ENCODE assay signal across 23 cellular contexts in genomic region chr1:56125316-56125715, GRCh38.
DNase-seq lines count a peak whose midpoint lies in the region; ATAC-seq, FAIRE-seq and TF ChIP-seq lines count a peak whose summit lies in the region.
"Had no signal": no experiment of that assay in that cellular context is flagged by ENCODE, and none has a peak within 500 bp of the region (broad histone marks: within the 10 kb centered on the region; RNA-seq: fewer than 3 reads in every experiment).

No MANE protein-coding gene starts in this region.

- intact Hi-C loops in GM12878 (cut with micrococcal nuclease; ENCODE audit: unreplicated experiment), result no loop called here

- H3K27me3 ChIP-seq in DND-41 (ENCODE audit: insufficient read depth, low read length, poor library complexity) (no peaks in the 10 kb centered on the region), GM12878 (replicated peaks in 1 of 2; ENCODE audit: control insufficient read depth in 2 of 2, insufficient read depth in 2 of 2, low read length in 1 of 2) (no peaks in the 10 kb centered on the region)
- H3K27me3 ChIP-seq: BE2C had no signal

- H3K9me3 ChIP-seq in DND-41 (ENCODE audit: insufficient read depth, low read length, severe bottlenecking) (no peaks in the 10 kb centered on the region), GM12878 (replicated peaks; ENCODE audit: control insufficient read depth, insufficient read depth, low read length) (peaks cover 5% of the 10 kb centered on the region; the same call in 2 of the 3 replicates)
- H3K9me3 ChIP-seq: A549, BE2C had no signal

- H2AFZ ChIP-seq in DND-41 (ENCODE audit: low read depth, low read length), result peak overlapping the region; percentile 41; the same call in 1 of the 2 replicates
- no peak overlapping the region for H2AFZ ChIP-seq in GM12878 (ENCODE audit: control insufficient read depth, low read depth, low read length)

- no peak overlapping the region for H3K27ac ChIP-seq in DND-41 (ENCODE audit: low read length)
- H3K27ac ChIP-seq in GM12878 (ENCODE audit: control insufficient read depth, insufficient read depth), result no peak overlapping the region
- H3K27ac ChIP-seq: A549, HL-60, SK-N-MC had no signal

- no TSS peak for BruUV-seq in GM12878 (replicated peaks; lab: Mats Ljungman, UMichigan)

- H3K9ac ChIP-seq in DND-41 (ENCODE audit: low read depth, low read length) (no peak overlapping the region), GM12878 (ENCODE audit: control insufficient read depth, insufficient read depth, low read length) (no peak overlapping the region)

- in situ Hi-C loops in GM12878 (cut with MboI), result no loop called here

- TF ChIP-seq RAD21 in GM12878 (IDR thresholded peaks at IDR 0.05; ENCODE audit: insufficient read depth, low read depth, low read length), result no peak

- H3K4me1 ChIP-seq in DND-41 (ENCODE audit: insufficient read depth, low read length) (no peaks in the 10 kb centered on the region), GM12878 (ENCODE audit: control insufficient read depth, insufficient read depth, low read length) (no peaks in the 10 kb centered on the region)
- H3K4me1 ChIP-seq: A549, BE2C had no signal

- H3K4me3 ChIP-seq in DND-41 (ENCODE audit: low read depth in 1 of 2, low read length in 2 of 2) (no peak overlapping the region), GM12878 (no peak overlapping the region)
- H3K4me3 ChIP-seq: A549, SK-N-MC had no signal

- CTCF ChIA-PET in GM12878 (lab: Yijun Ruan, JAX), result no interaction called here

- WGBS in GM12878 (ENCODE audit: insufficient coverage, insufficient replicate concordance, low lambda C conversion rate, missing lambda C conversion rate), result 40% methylated on average over 3 of the region's 3 CpGs

- H3K79me2 ChIP-seq in DND-41 (ENCODE audit: insufficient read depth, low read length) (no peaks in the 10 kb centered on the region), GM12878 (ENCODE audit: control insufficient read depth, insufficient read depth, low read length) (no peaks in the 10 kb centered on the region)

- no peak for TF ChIP-seq CTCF in DND-41 (IDR thresholded peaks at IDR 0.05; ENCODE audit: borderline replicate concordance, extremely low read depth, low read length, poor library complexity, severe bottlenecking)
- TF ChIP-seq CTCF in GM12878 (IDR thresholded peaks at IDR 0.05 in 2 of 3, conservative IDR thresholded peaks at IDR 0.05 in 1 of 3; ENCODE audit: control insufficient read depth in 2 of 3, extremely low read depth in 1 of 3, insufficient read depth in 1 of 3, low read depth in 3 of 3, low read length in 3 of 3), result no peak

- TF ChIP-seq EP300 in GM12878 (IDR thresholded peaks at IDR 0.05; ENCODE audit: borderline replicate concordance in 1 of 2, control insufficient read depth in 1 of 2, low read depth in 2 of 2, low read length in 2 of 2), result no peak

- no peak overlapping the region for H3K4me2 ChIP-seq in DND-41 (ENCODE audit: insufficient read depth, low read length)
- peak overlapping the region; percentile 2; the same call in 1 of the 2 replicates for H3K4me2 ChIP-seq in GM12878 (ENCODE audit: control insufficient read depth, insufficient read depth)
- H3K4me2 ChIP-seq: A549 had no signal

- DNase-seq in DND-41 (no peak), NCI-H2107 (lab: John Stamatoyannopoulos, UW) (peak; percentile 73), GM12878 (ENCODE audit: low read depth, low spot score) (no peak), kidney tubule cell (ENCODE audit: low spot score) (peak; percentile 64)
- no peak for DNase-seq in stimulated activated naive CD8-positive, alpha-beta T cell treated with anti-CD3 and anti-CD28 coated beads, Interleukin-15, Interleukin-2, amounts not matched to agents 100 U/mL and 50 U/mL, for 24 hours
- DNase-seq in stimulated activated CD4-positive, alpha-beta T cell treated with anti-CD3 and anti-CD28 coated beads, Interleukin-2, amount 100 ng/mL, for 48 hours, result no peak
- DNase-seq in stimulated activated CD4-positive, alpha-beta T cell treated with anti-CD3 and anti-CD28 coated beads, Interleukin-4, amount 100 ng/mL, for 24 hours, result no peak
- DNase-seq: BE2C, HCEC 1CT, KBM-7, NCI-H1092, NCI-H1436, NCI-H187 treated with DMSO at 0.1 percent for 48 hours, NCI-H2171, NCI-H524 treated with DMSO at 0.1 percent for 48 hours, NCI-H82, OCI-M1, SHP77 treated with DMSO at 0.1 percent for 48 hours had no signal

- H4K20me1 ChIP-seq in DND-41 (ENCODE audit: insufficient read depth, low read length), result no peaks in the 10 kb centered on the region
- H4K20me1 ChIP-seq in GM12878 (ENCODE audit: control insufficient read depth, insufficient read depth), result no peaks in the 10 kb centered on the region

- no peak for TF ChIP-seq POLR2A in GM12878 (IDR thresholded peaks at IDR 0.05; ENCODE audit: low read depth, low read length)

- H3K36me3 ChIP-seq in DND-41 (ENCODE audit: insufficient read depth, low read length) (no peaks in the 10 kb centered on the region), GM12878 (ENCODE audit: control insufficient read depth in 2 of 2, insufficient read depth in 2 of 2, low read length in 1 of 2) (no peaks in the 10 kb centered on the region)
- H3K36me3 ChIP-seq: BE2C had no signal

- SMC1A ChIA-PET in GM12878 (lab: Charles Lee; ENCODE audit: uncharacterized antibody, unreplicated experiment), result interaction anchor here (1.2 to 1.6 kb wide), 5 partner anchors 9 to 53 kb away, joined by 3 to 7 read pairs (median 5); no protein-coding TSS in a partner anchor

- ATAC-seq in DND-41 (ENCODE audit: insufficient read depth, low read depth), result no peak
- no peak for ATAC-seq in GM12878
- ATAC-seq in HG03460 (IDR thresholded peaks at IDR 0.05; ENCODE audit: unreplicated experiment), result no peak
- no peak for ATAC-seq in stimulated activated naive CD8-positive, alpha-beta T cell treated with anti-CD3 and anti-CD28 coated beads, Interleukin-15, Interleukin-2, amounts not matched to agents 100 U/mL and 50 U/mL, for 24 hours
- ATAC-seq: A549, HepG2 had no signal

- no peak for FAIRE-seq in GM12878 (lab: Jason Lieb, UNC)
- FAIRE-seq: A549, HepG2 had no signal

- POLR2A ChIA-PET in GM12878 (lab: Charles Lee), result interaction anchor here (0.6 to 1.5 kb wide), 2 partner anchors 9 to 446 kb away, joined by 5 to 6 read pairs; no protein-coding TSS in a partner anchor

- RAD21 ChIA-PET in GM12878 (lab: Charles Lee; ENCODE audit: unreplicated experiment), result interaction anchor here (1.1 kb wide), 1 partner anchor 9 kb away, joined by 3 read pairs; no protein-coding TSS in a partner anchor

TF ChIP-seq in GM12878, 131 proteins besides CTCF, POLR2A, EP300 and RAD21:
- 0 out of 2 replicates have a peak, but pooled peaks have one; percentile 12 for TF ChIP-seq EED (IDR thresholded peaks at IDR 0.05; ENCODE audit: low read depth)
- TF ChIP-seq POLR2AphosphoS2 (IDR thresholded peaks at IDR 0.05; ENCODE audit: low read depth, low read length), result no peak

Comparison
In these comparisons a context has a peak if more than half of its experiments do, and no peak if none do; other contexts are left out.
1. DNase-seq: peak in NCI-H2107 (single experiment) and kidney tubule cell (single experiment); none in DND-41 (single experiment), GM12878 (single experiment), stimulated activated naive CD8-positive, alpha-beta T cell treated with anti-CD3 and anti-CD28 coated beads, Interleukin-15, Interleukin-2, amounts not matched to agents 100 U/mL and 50 U/mL, for 24 hours (single experiment), stimulated activated CD4-positive, alpha-beta T cell treated with anti-CD3 and anti-CD28 coated beads, Interleukin-2, amount 100 ng/mL, for 48 hours (0 of 2) and stimulated activated CD4-positive, alpha-beta T cell treated with anti-CD3 and anti-CD28 coated beads, Interleukin-4, amount 100 ng/mL, for 24 hours (single experiment).